Comparison of ENCODE assay signal across 8 cellular contexts in the genomic region with DNA sequence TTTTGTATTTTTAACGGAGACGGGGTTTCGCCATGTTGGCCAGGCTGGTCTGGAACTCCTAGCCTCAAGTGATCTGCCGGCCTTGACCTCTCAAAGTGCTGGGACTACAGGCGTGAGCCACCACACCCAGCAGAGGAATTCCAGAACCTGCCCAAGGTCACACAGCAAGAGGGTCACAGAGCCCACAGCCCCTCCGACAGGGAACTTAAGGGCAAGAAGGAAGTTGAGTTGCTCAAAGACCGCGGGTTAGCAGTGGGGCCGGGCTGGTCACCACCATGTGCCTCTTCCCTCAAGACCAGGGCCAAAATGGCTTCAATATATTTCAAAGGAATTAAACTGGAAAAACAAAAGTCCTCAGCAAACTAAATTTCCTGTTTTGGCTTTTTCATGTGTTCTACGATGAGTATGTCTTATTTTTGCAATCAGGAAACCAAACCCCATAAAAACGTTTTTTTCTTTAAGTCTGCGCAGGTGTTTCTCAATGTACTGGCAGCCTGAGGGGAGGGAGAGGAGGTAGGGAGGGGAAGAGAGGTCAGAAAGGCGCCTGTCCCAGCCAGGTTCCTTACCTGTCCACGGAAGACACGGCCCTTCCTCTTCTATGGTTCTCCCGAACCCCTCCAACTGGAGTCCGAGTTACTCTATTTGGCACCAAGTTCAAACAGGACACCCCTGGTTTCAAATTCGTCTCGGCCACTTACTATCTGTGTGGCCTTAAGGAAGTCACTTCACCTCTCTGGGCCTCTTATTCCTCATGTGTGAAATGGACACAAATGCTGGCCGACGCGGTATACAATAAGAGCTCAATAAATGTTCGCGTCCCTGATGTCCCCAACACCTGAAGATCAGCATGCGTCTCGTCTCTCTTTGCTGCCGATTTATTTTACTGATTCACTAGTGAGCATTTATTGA. TPM values are rescaled to one million over a fixed set of nuclear protein-coding genes. Genes with fewer than 3 reads are reported as not detected.
DNase-seq lines count a peak whose midpoint lies in the region; ATAC-seq, FAIRE-seq and TF ChIP-seq lines count a peak whose summit lies in the region.

No MANE protein-coding gene starts in this region.

- ATAC-seq in GM21381 (IDR thresholded peaks at IDR 0.05; ENCODE audit: unreplicated experiment) (peak; percentile 2), K562 (peak; percentile 36)
- peak; percentile 39 for ATAC-seq in stimulated activated naive CD8-positive, alpha-beta T cell treated with anti-CD3 and anti-CD28 coated beads, Interleukin-15, amount 100 ng/mL, for 72 hours

- H3K4me1 ChIP-seq in ACC112 (ENCODE audit: control insufficient read depth, insufficient read depth, low read length, unreplicated experiment) (peaks cover 4% of the 10 kb centered on the region), Loucy (ENCODE audit: insufficient read depth, low read length, poor library complexity, severe bottlenecking) (peaks cover 7% of the 10 kb centered on the region), K562 (replicated peaks in 1 of 2; ENCODE audit: control insufficient read depth in 2 of 2, insufficient read depth in 2 of 2, low read length in 2 of 2) (peaks cover 22 to 24% of the 10 kb centered on the region in 2 experiments)

- H3K4me2 ChIP-seq in Loucy (ENCODE audit: low read depth, low read length, poor library complexity, severe bottlenecking) (peak overlapping the region; percentile 72), K562 (ENCODE audit: insufficient read depth, low read length) (peak overlapping the region; percentile 95)

- H2AFZ ChIP-seq in ACC112 (ENCODE audit: low read length, unreplicated experiment) (peak overlapping the region; percentile 73), Loucy (ENCODE audit: low read length) (peak overlapping the region; percentile 53; the same call in 1 of the 2 replicates), K562 (ENCODE audit: low read depth, low read length) (peak overlapping the region; percentile 98)

- H3K36me3 ChIP-seq in ACC112 (ENCODE audit: insufficient read depth, low read length) (no peaks in the 10 kb centered on the region; the same call in 1 of the 2 replicates), Loucy (ENCODE audit: insufficient read depth, low read length) (no peaks in the 10 kb centered on the region), K562 (ENCODE audit: control insufficient read depth, insufficient read depth, low read length) (peaks cover 38% of the 10 kb centered on the region; the same call in 2 of the 3 replicates)

- WGBS in K562 (ENCODE audit: insufficient coverage, low coverage, missing lambda C conversion rate), result 6% methylated on average over 26 of the region's 27 CpGs

- no peaks in the 10 kb centered on the region for H3K9me1 ChIP-seq in K562 (ENCODE audit: control insufficient read depth, insufficient read depth, low read length)

- in situ Hi-C loops in K562 (cut with MboI), result no loop called here

- peak; percentile 59 for FAIRE-seq in K562 (lab: Jason Lieb, UNC)

- H3K27me3 Mint-ChIP-seq in stimulated activated naive CD8-positive, alpha-beta T cell treated with anti-CD3 and anti-CD28 coated beads, Interleukin-15, amount 100 ng/mL, for 72 hours, result no peaks in the 10 kb centered on the region

- no peaks in the 10 kb centered on the region for H3F3A ChIP-seq in Loucy (ENCODE audit: low read depth)

- no peak for TF ChIP-seq EP300 in K562 (IDR thresholded peaks at IDR 0.05; ENCODE audit: low read length)

- CTCF ChIA-PET in K562 (lab: Yijun Ruan, JAX; ENCODE audit: low intra/inter-chr PET ratio), result interaction anchor here (0.7 kb wide), 1 partner anchor 341 kb away, joined by 3 read pairs; no protein-coding TSS in a partner anchor

- H3K79me2 ChIP-seq in ACC112 (ENCODE audit: control insufficient read depth, insufficient read depth, low read length, unreplicated experiment), result peaks cover 3% of the 10 kb centered on the region
- 0 out of 2 replicates have a peak, but pooled peaks cover 4% of the 10 kb centered on the region for H3K79me2 ChIP-seq in Loucy (ENCODE audit: insufficient read depth, low read length)
- peaks cover 18% of the 10 kb centered on the region for H3K79me2 ChIP-seq in K562 (ENCODE audit: control insufficient read depth, insufficient read depth, low read length)

- H4K20me1 ChIP-seq in Loucy (ENCODE audit: insufficient read depth, low read length, poor library complexity, severe bottlenecking), result no peaks in the 10 kb centered on the region
- no peaks in the 10 kb centered on the region for H4K20me1 ChIP-seq in K562 (replicated peaks; ENCODE audit: control insufficient read depth, insufficient read depth, low read length)

- no peak for TF ChIP-seq RAD21 in K562 (CRISPR knock-in tag; conservative IDR thresholded peaks at IDR 0.05 in 1 of 2, IDR thresholded peaks at IDR 0.05 in 1 of 2)

- POLR2A ChIA-PET in K562 (lab: Yijun Ruan, JAX), result interaction anchor here (1.0 to 2.4 kb wide), 5 partner anchors 10 to 59 kb away, joined by 3 to 9 read pairs (median 5); a partner anchor contains a TSS

- peak overlapping the region; percentile 88 to 92 for H3K27ac Mint-ChIP-seq in stimulated activated naive CD8-positive, alpha-beta T cell treated with anti-CD3 and anti-CD28 coated beads, Interleukin-15, amount 100 ng/mL, for 72 hours

- H3K4me3 Mint-ChIP-seq in stimulated activated naive CD8-positive, alpha-beta T cell treated with anti-CD3 and anti-CD28 coated beads, Interleukin-15, amount 100 ng/mL, for 72 hours, result peak overlapping the region; percentile 92 to 95

- peaks cover 48% of the 10 kb centered on the region for H3K4me1 Mint-ChIP-seq in stimulated activated naive CD8-positive, alpha-beta T cell treated with anti-CD3 and anti-CD28 coated beads, Interleukin-15, amount 100 ng/mL, for 72 hours

- peak in 1 of 4 experiments; percentile 47 for DNase-seq in K562 (ENCODE audit: extremely low read depth in 1 of 4, low spot score in 3 of 4)
- peak; percentile 28 for DNase-seq in kidney tubule cell (ENCODE audit: low spot score)
- peak; percentile 17 to 19 for DNase-seq in stimulated activated naive CD8-positive, alpha-beta T cell treated with anti-CD3 and anti-CD28 coated beads, Interleukin-15, amount 100 ng/mL, for 72 hours
- DNase-seq in mucosa of gallbladder (ENCODE audit: low spot score), result no peak
- no peak for DNase-seq in NCI-H446 treated with DMSO at 0.1 percent for 48 hours (lab: John Stamatoyannopoulos, UW)

- intact Hi-C loops in K562 (cut with micrococcal nuclease), result no loop called here

- H3K4me3 ChIP-seq in ACC112 (ENCODE audit: low read depth, low read length) (peak overlapping the region; percentile 88), Loucy (ENCODE audit: low read length, poor library complexity, severe bottlenecking) (peak overlapping the region; percentile 78), K562 (peak overlapping the region; percentile 60)

- TF ChIP-seq POLR2A in K562 (conservative IDR thresholded peaks at IDR 0.05), result no peak

- H3K27me3 ChIP-seq in ACC112 (ENCODE audit: insufficient read depth, low read length) (no peaks in the 10 kb centered on the region), Loucy (ENCODE audit: insufficient read depth, low read length, poor library complexity, severe bottlenecking) (no peaks in the 10 kb centered on the region), K562 (ENCODE audit: control insufficient read depth in 2 of 2, insufficient read depth in 2 of 2, low read length in 2 of 2) (no peaks in the 10 kb centered on the region)

- H3K9ac ChIP-seq in Loucy (ENCODE audit: low read depth, low read length, poor library complexity, severe bottlenecking) (peak overlapping the region; percentile 63), K562 (ENCODE audit: insufficient read depth in 1 of 2, low read depth in 2 of 2, low read length in 2 of 2) (peak overlapping the region; percentile 77 to 93)

- no peak for TF ChIP-seq CTCF in Loucy (conservative IDR thresholded peaks at IDR 0.05; ENCODE audit: low read length)
- no peak for TF ChIP-seq CTCF in K562 (IDR thresholded peaks at IDR 0.05 in 2 of 3, conservative IDR thresholded peaks at IDR 0.05 in 1 of 3; ENCODE audit: insufficient read depth in 2 of 3, low read depth in 1 of 3, low read length in 3 of 3)

- no peak overlapping the region for H3K27ac ChIP-seq in ACC112 (ENCODE audit: low read depth, low read length)
- peak overlapping the region; percentile 80 for H3K27ac ChIP-seq in K562 (ENCODE audit: extremely low read depth, low read depth, low read length)

- no peaks in the 10 kb centered on the region for H3K9me3 Mint-ChIP-seq in stimulated activated naive CD8-positive, alpha-beta T cell treated with anti-CD3 and anti-CD28 coated beads, Interleukin-15, amount 100 ng/mL, for 72 hours

- no peaks in the 10 kb centered on the region for H3K9me2 ChIP-seq in Loucy (replicated peaks; ENCODE audit: low read depth, low read length)

- no peaks in the 10 kb centered on the region for H3K9me3 ChIP-seq in Loucy (ENCODE audit: insufficient read depth, low read depth, low read length)
- H3K9me3 ChIP-seq in K562 (replicated peaks; ENCODE audit: control insufficient read depth, insufficient read depth, low read depth, low read length), result no peaks in the 10 kb centered on the region

- TSS peak; percentile 74 for BruUV-seq in K562 (replicated peaks; lab: Mats Ljungman, UMichigan)

RNA-seq across cellular contexts. Expression of a gene that starts 0.8 kb away (rescaled TPM):
- total RNA-seq in K562 (2011; cell fraction: chromatin; rRNA removed; ENCODE audit: low replicate concordance), result 58.8 and 108 TPM in 2 replicates
- 66.5 and 71.5 TPM in 2 replicates for total RNA-seq in K562 (2011; cell fraction: nucleolus; rRNA removed)
- total RNA-seq in K562 (2011; cell fraction: nucleoplasm; rRNA removed), result 58.5 and 61.2 TPM in 2 replicates
- total RNA-seq in K562 (2014; rRNA removed) (18.5 and 26.3 TPM in 2 replicates), K562 (2014; rRNA removed; fragmentation: Illumina TruSeq; extraction: Trizol) (12.6 and 18.1 TPM in 2 replicates), K562 (2015; rRNA removed; fragmentation: Illumina TruSeq; extraction: Trizol) (21.0 and 21.2 TPM in 2 replicates), K562 (2021) (31.8 and 34.1 TPM in 2 replicates), mucosa of gallbladder (36.6 TPM)
- polyA plus RNA-seq in K562 (2011; rRNA removed) (18.2 and 25.0 TPM in 2 replicates), K562 (2014; fragmentation: Illumina TruSeq; extraction: Trizol) (23.0 and 24.1 TPM in 2 replicates), K562 (2014; fragmentation: Nextera tagmentation; extraction: Ambion mirVana) (under 1 TPM; 0.86 to 0.87 TPM), K562 (2014; rRNA removed) (25.2 and 26.5 TPM in 2 replicates)
- polyA plus RNA-seq in K562 (2011; cell fraction: cytosol; rRNA removed), result 35.8 and 50.0 TPM in 2 replicates
- polyA plus RNA-seq in K562 (2011; cell fraction: nucleus; rRNA removed), result 70.2 and 99.8 TPM in 2 replicates
- 20.5 and 24.5 TPM in 2 replicates for polyA plus RNA-seq in K562 (2012)
- polyA minus RNA-seq in K562 (2011; rRNA and poly(A)+ RNA removed), result 19.1 and 29.2 TPM in 2 replicates
- 18.6 and 20.4 TPM in 2 replicates for polyA minus RNA-seq in K562 (2011; cell fraction: cytosol; rRNA and poly(A)+ RNA removed)
- 27.6 and 36.0 TPM in 2 replicates for polyA minus RNA-seq in K562 (2011; cell fraction: nucleus; rRNA and poly(A)+ RNA removed)

RNA-seq across cellular contexts. Expression of a gene that starts 24.3 kb away (rescaled TPM):
- 26.2 and 43.8 TPM in 2 replicates for total RNA-seq in K562 (2011; cell fraction: chromatin; rRNA removed; ENCODE audit: low replicate concordance)
- total RNA-seq in K562 (2011; cell fraction: nucleolus; rRNA removed), result 42.6 and 46.5 TPM in 2 replicates
- 41.1 and 61.7 TPM in 2 replicates for total RNA-seq in K562 (2011; cell fraction: nucleoplasm; rRNA removed)
- 7.2 and 9.1 TPM in 2 replicates for total RNA-seq in K562 (2014; rRNA removed)
- 1.3 and 2.4 TPM in 2 replicates for total RNA-seq in K562 (2014; rRNA removed; fragmentation: Illumina TruSeq; extraction: Trizol)
- 4.1 and 4.4 TPM in 2 replicates for total RNA-seq in K562 (2015; rRNA removed; fragmentation: Illumina TruSeq; extraction: Trizol)
- total RNA-seq in K562 (2021), result 33.1 and 37.4 TPM in 2 replicates
- polyA plus RNA-seq in K562 (2011; rRNA removed), result 5.5 and 7.8 TPM in 2 replicates
- polyA plus RNA-seq in K562 (2011; cell fraction: cytosol; rRNA removed), result 11.4 and 15.3 TPM in 2 replicates
- polyA plus RNA-seq in K562 (2011; cell fraction: nucleus; rRNA removed), result 8.5 and 11.2 TPM in 2 replicates
- 18.7 and 28.0 TPM in 2 replicates for polyA plus RNA-seq in K562 (2012)
- polyA plus RNA-seq in K562 (2014; fragmentation: Illumina TruSeq; extraction: Trizol), result 31.3 and 33.7 TPM in 2 replicates
- polyA plus RNA-seq in K562 (2014; fragmentation: Nextera tagmentation; extraction: Ambion mirVana), result 1 to 10 TPM; 5.0 to 6.0 TPM
- 16.4 and 17.6 TPM in 2 replicates for polyA plus RNA-seq in K562 (2014; rRNA removed)
- 7.4 and 11.0 TPM in 2 replicates for polyA minus RNA-seq in K562 (2011; rRNA and poly(A)+ RNA removed)
- 21.5 and 26.5 TPM in 2 replicates for polyA minus RNA-seq in K562 (2011; cell fraction: cytosol; rRNA and poly(A)+ RNA removed)
- polyA minus RNA-seq in K562 (2011; cell fraction: nucleus; rRNA and poly(A)+ RNA removed), result 6.9 and 7.3 TPM in 2 replicates
- total RNA-seq in mucosa of gallbladder, result 39.5 TPM

Comparison
In these comparisons a context has a peak if more than half of its experiments do, and no peak if none do; other contexts are left out.
1. DNase-seq: peak in kidney tubule cell (single experiment) and stimulated activated naive CD8-positive, alpha-beta T cell treated with anti-CD3 and anti-CD28 coated beads, Interleukin-15, amount 100 ng/mL, for 72 hours (2 of 2); none in mucosa of gallbladder (single experiment) and NCI-H446 treated with DMSO at 0.1 percent for 48 hours (single experiment).
2. Peak in every context shown above with its lines, with median percentiles within 50 percentile points of each other: H2AFZ ChIP-seq, H3K4me3 ChIP-seq and ATAC-seq.